Comparison of ENCODE assay signal across 2 cellular contexts in genomic region chr5:58399951-58400350, GRCh38.
TF ChIP-seq lines count a peak whose summit lies in the region.

No MANE protein-coding gene starts in this region.

TF ChIP-seq in GM23338, 12 proteins besides CTCF, POLR2A, EP300 and RAD21 (continued from another document):
- no peak for TF ChIP-seq REST (IDR thresholded peaks at IDR 0.05; ENCODE audit: unreplicated experiment)
TF ChIP-seq in GM23338: peak in this region for 0.

TF ChIP-seq in K562, 482 proteins besides CTCF, POLR2A, EP300 and RAD21:
- TF ChIP-seq TFE3 (CRISPR knock-in tag; IDR thresholded peaks at IDR 0.05) (0 out of 2 replicates have a peak, but pooled peaks have one; percentile 17), NR2C2 (CRISPR knock-in tag; IDR thresholded peaks at IDR 0.05) (no peak), NR2C2 (tag; IDR thresholded peaks at IDR 0.05) (no peak)
